In genomic region chr17:8153550-8153956, GRCh38 we compare ENCODE assay signal across 1 cellular context.
TF ChIP-seq lines count a peak whose summit lies in the region.

No MANE protein-coding gene starts in this region.

TF ChIP-seq in HepG2, 621 proteins besides CTCF, POLR2A, EP300 and RAD21 (continued from another document and continues in another):
- TF ChIP-seq NFKB2 (CRISPR knock-in tag; IDR thresholded peaks at IDR 0.05; ENCODE audit: borderline replicate concordance) (no peak), HNRNPLL (IDR thresholded peaks at IDR 0.05; ENCODE audit: low read depth, low read length, poor library complexity, severe bottlenecking) (no peak), ZNF335 (CRISPR knock-in tag; IDR thresholded peaks at IDR 0.05) (no peak), KLF6 (CRISPR knock-in tag; IDR thresholded peaks at IDR 0.05) (no peak), ZNF512 (CRISPR knock-in tag; IDR thresholded peaks at IDR 0.05) (no peak), MLX (CRISPR knock-in tag; IDR thresholded peaks at IDR 0.05) (peak; percentile 68; the same call in 1 of the 2 replicates), HMG20B (CRISPR knock-in tag; conservative IDR thresholded peaks at IDR 0.05) (no peak), ZNF337 (CRISPR knock-in tag; IDR thresholded peaks at IDR 0.05; ENCODE audit: borderline replicate concordance, low read depth) (no peak), KLF13 (CRISPR knock-in tag; IDR thresholded peaks at IDR 0.05) (no peak), ZNF138 (CRISPR knock-in tag; IDR thresholded peaks at IDR 0.05; ENCODE audit: low read depth) (no peak), ZZZ3 (CRISPR knock-in tag; IDR thresholded peaks at IDR 0.05; ENCODE audit: borderline replicate concordance) (no peak), THRA (CRISPR knock-in tag; IDR thresholded peaks at IDR 0.05; ENCODE audit: borderline replicate concordance) (no peak), SIX4 (CRISPR knock-in tag; IDR thresholded peaks at IDR 0.05) (no peak), PBX3 (CRISPR knock-in tag; IDR thresholded peaks at IDR 0.05; ENCODE audit: borderline replicate concordance) (no peak), ZBTB46 (CRISPR knock-in tag; IDR thresholded peaks at IDR 0.05; ENCODE audit: borderline replicate concordance) (no peak), TERF1 (CRISPR knock-in tag; IDR thresholded peaks at IDR 0.05) (no peak), TCF12 (IDR thresholded peaks at IDR 0.05) (no peak), TCF12 (CRISPR knock-in tag; IDR thresholded peaks at IDR 0.05) (no peak), ASH2L (IDR thresholded peaks at IDR 0.05; ENCODE audit: insufficient read length, low read depth, low read length) (no peak), MAFF (IDR thresholded peaks at IDR 0.05; ENCODE audit: low read depth, low read length) (no peak), TEF (CRISPR knock-in tag; IDR thresholded peaks at IDR 0.05) (no peak), ZNF414 (CRISPR knock-in tag; IDR thresholded peaks at IDR 0.05) (no peak), ARID5B (CRISPR knock-in tag; IDR thresholded peaks at IDR 0.05) (peak; percentile 73; the same call in 1 of the 2 replicates), FOSL2 (CRISPR knock-in tag; IDR thresholded peaks at IDR 0.05) (peak; percentile 65), ARID2 (CRISPR knock-in tag; IDR thresholded peaks at IDR 0.05; ENCODE audit: borderline replicate concordance) (no peak), ZNF12 (CRISPR knock-in tag; IDR thresholded peaks at IDR 0.05) (0 out of 2 replicates have a peak, but pooled peaks have one; percentile 37), GFI1 (CRISPR knock-in tag; IDR thresholded peaks at IDR 0.05; ENCODE audit: borderline replicate concordance) (no peak), CBX2 (IDR thresholded peaks at IDR 0.05; ENCODE audit: low read depth, low read length) (no peak), CBX2 (CRISPR knock-in tag; IDR thresholded peaks at IDR 0.05; ENCODE audit: low read depth) (no peak), KMT2B (CRISPR knock-in tag; IDR thresholded peaks at IDR 0.05) (no peak), CREBL2 (CRISPR knock-in tag; IDR thresholded peaks at IDR 0.05; ENCODE audit: borderline replicate concordance) (no peak), FOSL1 (CRISPR knock-in tag; IDR thresholded peaks at IDR 0.05; ENCODE audit: borderline replicate concordance) (no peak), HMGXB4 (CRISPR knock-in tag; IDR thresholded peaks at IDR 0.05; ENCODE audit: borderline replicate concordance in 1 of 2, low read depth in 1 of 2) (peak; percentile 66 to 72; a peak in 3 of 4 replicates), BRD4 (CRISPR knock-in tag; IDR thresholded peaks at IDR 0.05) (no peak), ZNF709 (CRISPR knock-in tag; IDR thresholded peaks at IDR 0.05) (no peak), ZNF124 (CRISPR knock-in tag; IDR thresholded peaks at IDR 0.05) (no peak), CCDC6 (CRISPR knock-in tag; IDR thresholded peaks at IDR 0.05) (no peak), BORCS8-MEF2B (CRISPR knock-in tag; IDR thresholded peaks at IDR 0.05) (no peak), YEATS4 (CRISPR knock-in tag; IDR thresholded peaks at IDR 0.05; ENCODE audit: borderline replicate concordance) (no peak), GABPA (IDR thresholded peaks at IDR 0.05; ENCODE audit: low read depth, low read length) (no peak), GABPA (CRISPR knock-in tag; IDR thresholded peaks at IDR 0.05; ENCODE audit: low read depth) (no peak), EZH2 (conservative IDR thresholded peaks at IDR 0.05; ENCODE audit: low read depth, low read length) (no peak), ATF4 (CRISPR knock-in tag; IDR thresholded peaks at IDR 0.05) (peak in 1 of 2 experiments; percentile 46; a peak in 1 of 4 replicates), ZNF574 (CRISPR knock-in tag; IDR thresholded peaks at IDR 0.05) (no peak), ZNF549 (CRISPR knock-in tag; IDR thresholded peaks at IDR 0.05) (no peak), GTF3A (CRISPR knock-in tag; conservative IDR thresholded peaks at IDR 0.05) (no peak)
